ENCODE assay signal across 8 cellular contexts in the genomic region with DNA sequence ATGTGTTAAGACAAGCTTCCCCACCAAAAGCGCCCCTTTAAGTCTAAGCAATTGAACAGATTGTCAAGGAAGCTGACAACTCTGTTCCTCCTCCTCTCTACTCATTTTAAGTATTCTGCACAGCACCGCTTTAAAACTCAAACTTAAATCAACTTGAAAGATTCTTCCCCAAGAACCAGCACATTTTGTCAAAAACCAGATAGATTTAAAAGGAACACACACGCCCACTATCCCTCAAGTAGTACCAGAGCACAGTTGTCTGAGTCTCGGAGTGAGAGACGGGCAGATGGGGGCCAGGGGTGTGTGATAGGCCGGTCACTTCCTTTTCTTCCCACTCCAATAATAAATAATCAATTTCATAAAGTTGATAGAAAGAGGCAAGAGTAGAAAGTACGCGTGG.
"Had no signal": no experiment of that assay in that cellular context is flagged by ENCODE, and none has a peak within 500 bp of the region (broad histone marks: within the 10 kb centered on the region; RNA-seq: fewer than 3 reads in every experiment).

No MANE protein-coding gene starts in this region.

- H3K4me3 ChIP-seq: GM23248, HAP-1, K562 had no signal

- H3K4me3 Mint-ChIP-seq: HFFc6 had no signal

- DNase-seq: GM23248, GOT3, H7, HFFc6, IMR-90 had no signal

- H3K36me3 ChIP-seq: HAP-1 had no signal

- H3K27ac Mint-ChIP-seq: HFFc6 had no signal

- H3K27ac ChIP-seq: GM23248 had no signal

- H2AFZ ChIP-seq: GM23248 had no signal

- H3K9ac ChIP-seq: GM23248 had no signal

- ATAC-seq: HCT116, K562 had no signal

- H3K4me1 ChIP-seq: HAP-1 had no signal

- H3K9me3 ChIP-seq: HAP-1 had no signal
